In the genomic region with DNA sequence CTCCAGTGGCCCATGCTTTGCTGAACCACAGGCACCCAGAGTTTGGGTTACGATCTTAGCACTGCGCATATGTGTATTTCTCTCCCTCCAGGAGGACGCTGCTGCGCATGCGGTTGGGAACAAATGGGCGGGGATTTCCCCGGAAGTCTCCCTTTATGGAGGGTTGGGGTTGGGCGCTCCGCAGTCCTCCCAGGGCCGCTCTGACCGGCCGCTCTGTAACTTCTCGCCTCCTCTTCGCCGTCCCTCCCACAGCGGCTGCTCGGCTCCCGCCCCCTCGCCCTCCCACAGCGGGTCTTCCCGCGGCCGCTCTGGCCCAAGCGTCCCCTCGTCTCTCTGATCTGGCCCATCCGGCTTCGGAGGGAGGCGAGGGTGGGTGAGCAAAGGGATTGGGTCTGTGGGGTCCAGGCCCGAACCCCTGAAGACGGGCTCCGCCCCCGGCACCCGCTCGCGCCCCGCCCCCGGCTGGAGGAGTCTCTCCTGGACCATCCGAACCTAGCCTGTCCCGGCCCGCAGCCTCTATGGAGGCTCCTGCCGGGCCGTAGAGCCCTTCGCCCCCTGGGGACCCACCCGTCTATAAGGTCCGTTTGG, we compare ENCODE assay signal across 8 cellular contexts. TPM values are rescaled to one million over a fixed set of nuclear protein-coding genes. Genes with fewer than 3 reads are reported as not detected.
A peak's percentile ranks its signal among the peaks of the same experiment; 100 is the strongest.
DNase-seq lines count a peak whose midpoint lies in the region; ATAC-seq and TF ChIP-seq lines count a peak whose summit lies in the region.

A gene with protein sequence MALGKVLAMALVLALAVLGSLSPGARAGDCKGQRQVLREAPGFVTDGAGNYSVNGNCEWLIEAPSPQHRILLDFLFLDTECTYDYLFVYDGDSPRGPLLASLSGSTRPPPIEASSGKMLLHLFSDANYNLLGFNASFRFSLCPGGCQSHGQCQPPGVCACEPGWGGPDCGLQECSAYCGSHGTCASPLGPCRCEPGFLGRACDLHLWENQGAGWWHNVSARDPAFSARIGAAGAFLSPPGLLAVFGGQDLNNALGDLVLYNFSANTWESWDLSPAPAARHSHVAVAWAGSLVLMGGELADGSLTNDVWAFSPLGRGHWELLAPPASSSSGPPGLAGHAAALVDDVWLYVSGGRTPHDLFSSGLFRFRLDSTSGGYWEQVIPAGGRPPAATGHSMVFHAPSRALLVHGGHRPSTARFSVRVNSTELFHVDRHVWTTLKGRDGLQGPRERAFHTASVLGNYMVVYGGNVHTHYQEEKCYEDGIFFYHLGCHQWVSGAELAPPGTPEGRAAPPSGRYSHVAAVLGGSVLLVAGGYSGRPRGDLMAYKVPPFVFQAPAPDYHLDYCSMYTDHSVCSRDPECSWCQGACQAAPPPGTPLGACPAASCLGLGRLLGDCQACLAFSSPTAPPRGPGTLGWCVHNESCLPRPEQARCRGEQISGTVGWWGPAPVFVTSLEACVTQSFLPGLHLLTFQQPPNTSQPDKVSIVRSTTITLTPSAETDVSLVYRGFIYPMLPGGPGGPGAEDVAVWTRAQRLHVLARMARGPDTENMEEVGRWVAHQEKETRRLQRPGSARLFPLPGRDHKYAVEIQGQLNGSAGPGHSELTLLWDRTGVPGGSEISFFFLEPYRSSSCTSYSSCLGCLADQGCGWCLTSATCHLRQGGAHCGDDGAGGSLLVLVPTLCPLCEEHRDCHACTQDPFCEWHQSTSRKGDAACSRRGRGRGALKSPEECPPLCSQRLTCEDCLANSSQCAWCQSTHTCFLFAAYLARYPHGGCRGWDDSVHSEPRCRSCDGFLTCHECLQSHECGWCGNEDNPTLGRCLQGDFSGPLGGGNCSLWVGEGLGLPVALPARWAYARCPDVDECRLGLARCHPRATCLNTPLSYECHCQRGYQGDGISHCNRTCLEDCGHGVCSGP (N-terminal part only) (plus strand): TSS at position 328 of the 588 bp plus-strand sequence. CDS start 609 bp downstream, outside the sequence.

- peaks cover 9% of the 10 kb centered on the region; the same call in 1 of the 2 replicates for H4K20me1 ChIP-seq in IMR-90 (ENCODE audit: insufficient read depth, low read length)

- H3K9me3 ChIP-seq in IMR-90 (ENCODE audit: control insufficient read depth, insufficient read depth, low read length) = no peaks in the 10 kb centered on the region

- dilution Hi-C loops in IMR-90 (cut with HindIII; ENCODE audit: low sequenced_read_pairs, unreplicated experiment) = no loop called here

- ATAC-seq in GM21528 (IDR thresholded peaks at IDR 0.05; ENCODE audit: low FRiP score, unreplicated experiment) (peak; percentile 81), IMR-90 (ENCODE audit: low read depth) (peak; percentile 98)

- TF ChIP-seq POLR2A in IMR-90 (IDR thresholded peaks at IDR 0.05; ENCODE audit: low read depth, low read length) = peak; percentile 72

- H2AK5ac ChIP-seq in IMR-90 (ENCODE audit: low read depth, low read length) = 0 out of 2 replicates have a peak within 1 kb of the TSS, but pooled peaks have one; percentile 20

- peak within 1 kb of the TSS; percentile 78 for H3K4me3 ChIP-seq in IMR-90 (ENCODE audit: insufficient read depth, low read depth, low read length)
- peak within 1 kb of the TSS; percentile 99 for H3K4me3 ChIP-seq in epithelial cell of proximal tubule (ENCODE audit: low read depth, low read length)

- peak within 1 kb of the TSS; percentile 12; the same call in 1 of the 2 replicates for H3K23ac ChIP-seq in IMR-90 (ENCODE audit: low read depth, low read length)

- in situ Hi-C loops in IMR-90 (cut with MboI; ENCODE audit: low sequenced_read_pairs) = loop anchor here (10.0 kb wide), 1 partner anchor 191 kb away; a partner anchor contains a TSS

- CTCF ChIA-PET in IMR-90 (lab: Yijun Ruan, JAX) = no interaction called here

- H3K4me2 ChIP-seq in IMR-90 (ENCODE audit: low read depth, low read length) = peak within 1 kb of the TSS; percentile 69

- H4K8ac ChIP-seq in IMR-90 (ENCODE audit: low read depth in 2 of 2, low read length in 2 of 2) = peak within 1 kb of the TSS in 1 of 2 experiments; percentile 71; a peak in 1 of 4 replicates

- H3K4ac ChIP-seq in IMR-90 (ENCODE audit: low read depth, low read length) = peak within 1 kb of the TSS; percentile 62

- H2BK5ac ChIP-seq in IMR-90 (ENCODE audit: low read depth, low read length, poor library complexity, severe bottlenecking) = peak within 1 kb of the TSS; percentile 17

- peak within 1 kb of the TSS; percentile 79 for H3K9ac ChIP-seq in IMR-90 (ENCODE audit: low read depth, low read length)

- no TSS peak for BruUV-seq in IMR-90 (replicated peaks; lab: Mats Ljungman, UMichigan)

- peak within 1 kb of the TSS; percentile 91 for H2AFZ ChIP-seq in IMR-90 (replicated peaks; ENCODE audit: low read length, poor library complexity)

- WGBS in IMR-90 (ENCODE audit: extremely low coverage in 2 of 2, insufficient read length in 1 of 2), 2 experiments = 0% methylated on average over 6 of the region's 45 CpGs; no CpG with 5 or more reads in 1 of the 2 experiments

- no peak within 1 kb of the TSS for H2BK120ac ChIP-seq in IMR-90 (ENCODE audit: low read depth, low read length)

- peak within 1 kb of the TSS; percentile 45 for H2AK9ac ChIP-seq in IMR-90 (replicated peaks; ENCODE audit: low read depth, low read length, poor library complexity)

- H2BK15ac ChIP-seq in IMR-90 (ENCODE audit: low read depth, low read length) = no peak within 1 kb of the TSS

- intact Hi-C loops in IMR-90 (cut with micrococcal nuclease) = loop anchor here (1.0 kb wide), 2 partner anchors 79 to 217 kb away; no protein-coding TSS in a partner anchor

- H4K5ac ChIP-seq in IMR-90 (ENCODE audit: low read depth, low read length) = no peak within 1 kb of the TSS; the same call in 1 of the 2 replicates

- peak within 1 kb of the TSS; percentile 78 for H3K14ac ChIP-seq in IMR-90 (replicated peaks; ENCODE audit: low read depth, low read length)

- POLR2A ChIA-PET in IMR-90 (lab: Charles Lee; ENCODE audit: unreplicated experiment) = no interaction called here

- H3K4me1 ChIP-seq in IMR-90 (ENCODE audit: control insufficient read depth, insufficient read depth, low read length) = peaks cover 4% of the 10 kb centered on the region

- no peak within 1 kb of the TSS; the same call in 1 of the 2 replicates for H3K18ac ChIP-seq in IMR-90 (ENCODE audit: low read depth, low read length)

- H3K79me1 ChIP-seq in IMR-90 (ENCODE audit: low read depth in 1 of 2, low read length in 2 of 2) = peaks cover 16 to 48% of the 10 kb centered on the region in 2 experiments

- TF ChIP-seq CTCF in IMR-90 (conservative IDR thresholded peaks at IDR 0.05; ENCODE audit: low read depth, low read length) (peak; percentile 96), epithelial cell of proximal tubule (conservative IDR thresholded peaks at IDR 0.05; ENCODE audit: low read depth, low read length) (no peak)

- H3K56ac ChIP-seq in IMR-90 (ENCODE audit: extremely low read depth, insufficient read depth, low read length) = peak within 1 kb of the TSS; percentile 63

- peaks cover 26% of the 10 kb centered on the region for H3K27me3 ChIP-seq in IMR-90 (ENCODE audit: control insufficient read depth, insufficient read depth, low read length)

- no peak within 1 kb of the TSS for H4K91ac ChIP-seq in IMR-90 (ENCODE audit: insufficient read depth, low read depth, low read length)

- H3K36me3 ChIP-seq in IMR-90 (ENCODE audit: control insufficient read depth, insufficient read depth, low read length) = no peaks in the 10 kb centered on the region

- H3K9me1 ChIP-seq in IMR-90 (ENCODE audit: insufficient read depth, low read length) = peaks cover 2% of the 10 kb centered on the region; the same call in 1 of the 2 replicates

- H2BK20ac ChIP-seq in IMR-90 (ENCODE audit: low read depth, low read length) = no peak within 1 kb of the TSS

- peak within 1 kb of the TSS; percentile 30 for H3K27ac ChIP-seq in IMR-90 (ENCODE audit: insufficient read depth, low read length)

- DNase-seq in DMS153 (lab: John Stamatoyannopoulos, UW) (peak; percentile 98), IMR-90 (peak; percentile 99), OCI-M1 (lab: John Stamatoyannopoulos, UW) (peak; percentile 100), epithelial cell of proximal tubule (ENCODE audit: low read depth) (peak; percentile 89), mucosa of gallbladder (ENCODE audit: low spot score) (peak; percentile 98)
- peak; percentile 98 for DNase-seq in activated T-cell treated with anti-CD3 and anti-CD28 coated beads, Interleukin-2, amount 50 U/mL, for 1 hour
- DNase-seq in stimulated activated CD8-positive, alpha-beta memory T cell treated with anti-CD3 and anti-CD28 coated beads, Interleukin-4, amount 100 ng/mL, for 4 hours (ENCODE audit: low read depth in 2 of 2, low spot score in 1 of 2) = peak; percentile 96 to 99

- no peak; the same call in 1 of the 2 replicates for TF ChIP-seq RAD21 in IMR-90 (IDR thresholded peaks at IDR 0.05; ENCODE audit: low read length)

TF ChIP-seq in IMR-90, 13 proteins besides CTCF, POLR2A, EP300 and RAD21 (continues in another document):
- TF ChIP-seq, protein P1, sequence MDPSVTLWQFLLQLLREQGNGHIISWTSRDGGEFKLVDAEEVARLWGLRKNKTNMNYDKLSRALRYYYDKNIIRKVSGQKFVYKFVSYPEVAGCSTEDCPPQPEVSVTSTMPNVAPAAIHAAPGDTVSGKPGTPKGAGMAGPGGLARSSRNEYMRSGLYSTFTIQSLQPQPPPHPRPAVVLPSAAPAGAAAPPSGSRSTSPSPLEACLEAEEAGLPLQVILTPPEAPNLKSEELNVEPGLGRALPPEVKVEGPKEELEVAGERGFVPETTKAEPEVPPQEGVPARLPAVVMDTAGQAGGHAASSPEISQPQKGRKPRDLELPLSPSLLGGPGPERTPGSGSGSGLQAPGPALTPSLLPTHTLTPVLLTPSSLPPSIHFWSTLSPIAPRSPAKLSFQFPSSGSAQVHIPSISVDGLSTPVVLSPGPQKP (IDR thresholded peaks at IDR 0.05; ENCODE audit: borderline replicate concordance, low read depth, low read length) = peak; percentile 92; the same call in 1 of the 2 replicates
- TF ChIP-seq MAZ (IDR thresholded peaks at IDR 0.05; ENCODE audit: borderline replicate concordance, low read depth, low read length) (peak; percentile 85), RCOR1 (IDR thresholded peaks at IDR 0.05; ENCODE audit: insufficient replicate concordance, low read length) (no peak), MXI1 (IDR thresholded peaks at IDR 0.05; ENCODE audit: borderline replicate concordance, low read depth, low read length) (no peak), MAFK (IDR thresholded peaks at IDR 0.05; ENCODE audit: low read depth, low read length) (no peak), FOS (IDR thresholded peaks at IDR 0.05; ENCODE audit: low read depth, low read length) (no peak), CEBPB (IDR thresholded peaks at IDR 0.05; ENCODE audit: low read depth, low read length) (no peak), RFX5 (IDR thresholded peaks at IDR 0.05; ENCODE audit: low read depth, low read length) (no peak), CHD1 (IDR thresholded peaks at IDR 0.05; ENCODE audit: low read depth, low read length) (no peak), SMC3 (IDR thresholded peaks at IDR 0.05; ENCODE audit: low read depth, low read length) (peak; percentile 87)

RNA-seq across cellular contexts. Expression of the gene that starts here (rescaled TPM):
- total RNA-seq in IMR-90 (2012; rRNA removed) (2.3 and 2.5 TPM in 2 replicates), epithelial cell of proximal tubule (16.5 and 30.2 TPM in 2 replicates), mucosa of gallbladder (32.8 TPM)
- polyA plus RNA-seq in IMR-90 (2012; rRNA removed) = 12.5 and 13.7 TPM in 2 replicates
- polyA plus RNA-seq in IMR-90 (2012; cell fraction: cytosol; rRNA removed) = 7.6 and 17.1 TPM in 2 replicates
- 17.5 and 26.7 TPM in 2 replicates for polyA plus RNA-seq in IMR-90 (2012; cell fraction: nucleus; rRNA removed; ENCODE audit: low replicate concordance)

Comparison
In these comparisons a context has a peak if more than half of its experiments do, and no peak if none do; other contexts are left out.
1. Peak in every context shown above with its lines: DNase-seq, ATAC-seq, H3K4me3 ChIP-seq and H3K27ac ChIP-seq.